21 cellular contexts compared by ENCODE assay signal in the genomic region with DNA sequence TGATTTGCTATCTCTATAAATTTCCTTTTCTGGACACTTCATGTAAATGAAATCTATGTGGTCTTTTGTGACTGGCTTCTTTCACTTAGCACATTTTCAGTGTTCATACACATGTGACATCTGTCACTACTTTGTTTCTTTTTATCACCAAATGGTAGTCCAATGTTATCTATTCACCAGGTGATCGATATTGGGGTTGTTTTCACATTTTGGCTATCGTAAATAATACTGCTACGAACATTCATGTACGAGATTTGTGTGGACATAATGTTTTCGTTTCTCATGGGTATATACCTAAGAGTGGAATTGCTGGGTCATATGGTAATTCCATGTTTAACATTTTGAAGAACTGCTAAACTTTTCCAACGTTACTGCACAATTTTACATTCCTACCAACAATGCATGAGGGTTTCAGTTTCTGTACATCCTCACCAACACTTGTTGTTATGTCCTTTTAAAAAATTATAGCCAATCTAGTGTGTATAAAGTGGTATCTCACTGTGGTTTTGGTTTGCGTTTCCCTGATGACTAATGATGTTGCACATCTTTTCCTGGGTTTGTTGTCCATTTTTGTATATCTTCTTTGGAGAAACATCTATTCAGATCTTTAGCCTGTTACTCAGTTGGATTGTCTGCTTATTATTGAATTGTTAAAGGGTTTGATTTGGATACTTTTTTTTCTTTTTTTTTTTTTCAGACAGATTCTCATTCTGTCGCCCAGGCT.
"Had no signal": no experiment of that assay in that cellular context is flagged by ENCODE, and none has a peak within 500 bp of the region (broad histone marks: within the 10 kb centered on the region; RNA-seq: fewer than 3 reads in every experiment).

No MANE protein-coding gene starts in this region.

- ATAC-seq: activated T-cell treated with anti-CD3 and anti-CD28 coated beads, Interleukin-2, amount 50 U/mL, for 4 hours; gastroesophageal sphincter; heart left ventricle; naive thymus-derived CD4-positive, alpha-beta T cell; stimulated activated naive CD8-positive, alpha-beta T cell treated with anti-CD3 and anti-CD28 coated beads, Interleukin-15, Interleukin-2, amounts not matched to agents 100 U/mL and 50 U/mL, for 24 hours had no signal

- H3K4me1 Mint-ChIP-seq: activated naive CD4-positive, alpha-beta T cell treated with anti-CD3 and anti-CD28 coated beads, Interleukin-2, amount 10 ng/mL, durations not matched to agents 7 days and 5 days; immature natural killer cell; neural progenitor cell had no signal

- H3K4me1 ChIP-seq: colonic mucosa, gastroesophageal sphincter had no signal

- H3K36me3 ChIP-seq: colonic mucosa, gastroesophageal sphincter, heart left ventricle, neural progenitor cell, tibial nerve had no signal

- H3K4me3 ChIP-seq: colonic mucosa, gastroesophageal sphincter, heart left ventricle, neural progenitor cell, tibial nerve had no signal

- H3K4me2 ChIP-seq: neural progenitor cell had no signal

- H3K27ac ChIP-seq: colonic mucosa, gastroesophageal sphincter, heart left ventricle, neural progenitor cell had no signal

- H3K9me3 ChIP-seq: colonic mucosa, gastroesophageal sphincter, tibial nerve had no signal

- H3K9me3 Mint-ChIP-seq: activated naive CD4-positive, alpha-beta T cell treated with anti-CD3 and anti-CD28 coated beads, Interleukin-2, amount 10 ng/mL, durations not matched to agents 7 days and 5 days; activated T-cell treated with anti-CD3 and anti-CD28 coated beads, Interleukin-2, amount 50 U/mL, for 4 hours; T-helper 1 cell treated with Interleukin-12 subunit alpha and Interleukin-12 subunit beta and Interleukin-4 antibody, amounts not matched to agents 30 μg/mL and 1 μg/mL, for 36 hours had no signal

- H3K27me3 ChIP-seq: colonic mucosa, gastroesophageal sphincter, heart left ventricle, neural progenitor cell, tibial nerve had no signal

- H3K4me3 Mint-ChIP-seq: activated naive CD4-positive, alpha-beta T cell treated with anti-CD3 and anti-CD28 coated beads, Interleukin-2, amount 10 ng/mL, durations not matched to agents 7 days and 5 days; activated T-cell treated with anti-CD3 and anti-CD28 coated beads, Interleukin-2, amount 50 U/mL, for 4 hours; endodermal cell; immature natural killer cell; naive thymus-derived CD4-positive, alpha-beta T cell; neural progenitor cell; T-helper 1 cell treated with Interleukin-12 subunit alpha and Interleukin-12 subunit beta and Interleukin-4 antibody, amounts not matched to agents 30 μg/mL and 1 μg/mL, for 36 hours had no signal

- H3K36me3 Mint-ChIP-seq: activated naive CD4-positive, alpha-beta T cell treated with anti-CD3 and anti-CD28 coated beads, Interleukin-2, amount 10 ng/mL, durations not matched to agents 7 days and 5 days; immature natural killer cell had no signal

- H3K9ac ChIP-seq: neural progenitor cell had no signal

- H2AFZ ChIP-seq: neural progenitor cell had no signal

- H3K27me3 Mint-ChIP-seq: activated naive CD4-positive, alpha-beta T cell treated with anti-CD3 and anti-CD28 coated beads, Interleukin-2, amount 10 ng/mL, durations not matched to agents 7 days and 5 days; naive thymus-derived CD4-positive, alpha-beta T cell; progenitor cell of endocrine pancreas had no signal

- DNase-seq: activated CD4-positive, alpha-beta T cell treated with anti-CD3 and anti-CD28 coated beads, Interleukin-2, amount 50 U/mL, for 1 hour; activated CD4-positive, CD25-positive, alpha-beta regulatory T cell treated with anti-CD3 and anti-CD28 coated beads, Interleukin-2, amount 50 U/mL, for 72 hours; activated CD8-positive, alpha-beta memory T cell treated with anti-CD3 and anti-CD28 coated beads, Interleukin-2, amount 50 U/mL, for 4 hours; activated effector memory CD4-positive, alpha-beta T cell treated with Interleukin-2 at 50 U/mL for 16 hours; activated naive CD4-positive, alpha-beta T cell treated with anti-CD3 and anti-CD28 coated beads, Interleukin-2, amount 10 ng/mL, durations not matched to agents 7 days and 5 days; activated T-cell treated with anti-CD3 and anti-CD28 coated beads, Interleukin-2, amount 50 U/mL, for 4 hours; amniotic stem cell; colonic mucosa; endodermal cell; heart left ventricle; immature natural killer cell; mesendoderm; naive thymus-derived CD4-positive, alpha-beta T cell; stimulated activated CD4-positive, alpha-beta T cell treated with anti-CD3 and anti-CD28 coated beads, Interleukin-2, amount 100 ng/mL, for 24 hours; stimulated activated naive CD8-positive, alpha-beta T cell treated with anti-CD3 and anti-CD28 coated beads, Interleukin-15, Interleukin-2, amounts not matched to agents 100 U/mL and 50 U/mL, for 24 hours; substantia nigra had no signal

- H3K27ac Mint-ChIP-seq: activated naive CD4-positive, alpha-beta T cell treated with anti-CD3 and anti-CD28 coated beads, Interleukin-2, amount 10 ng/mL, durations not matched to agents 7 days and 5 days; endodermal cell; immature natural killer cell; naive thymus-derived CD4-positive, alpha-beta T cell; neural progenitor cell; progenitor cell of endocrine pancreas; T-helper 1 cell treated with Interleukin-12 subunit alpha and Interleukin-12 subunit beta and Interleukin-4 antibody, amounts not matched to agents 30 μg/mL and 1 μg/mL, for 36 hours had no signal
